17 cellular contexts compared by ENCODE assay signal in genomic region chr7:52018680-52019054, GRCh38.
"Had no signal": no experiment of that assay in that cellular context is flagged by ENCODE, and none has a peak within 500 bp of the region (broad histone marks: within the 10 kb centered on the region; RNA-seq: fewer than 3 reads in every experiment).

No MANE protein-coding gene starts in this region.

- H3K4me1 ChIP-seq: gastrocnemius medialis, pancreas had no signal

- H3K9me3 ChIP-seq: gastrocnemius medialis, pancreas, thoracic aorta had no signal

- H3K27ac ChIP-seq: cardiac muscle cell, epithelial cell of prostate, gastrocnemius medialis, pancreas, thoracic aorta had no signal

- H3K36me3 ChIP-seq: cardiac muscle cell, gastrocnemius medialis, pancreas, thoracic aorta had no signal

- H3K27ac Mint-ChIP-seq: activated naive CD4-positive, alpha-beta T cell treated with anti-CD3 and anti-CD28 coated beads, Interleukin-2, amount 10 ng/mL, durations not matched to agents 7 days and 5 days; activated T-helper 2 cell treated with anti-CD3 and anti-CD28 coated beads, Interferon-gamma antibody, Interleukin-2, Interleukin-4, amounts not matched to agents 10 μg/mL and 5 μg/mL and 100 μg/mL, durations not matched to agents 14 hours and 24 hours and 36 hours had no signal

- ATAC-seq: gastrocnemius medialis, left ventricle myocardium superior had no signal

- H3K36me3 Mint-ChIP-seq: activated naive CD4-positive, alpha-beta T cell treated with anti-CD3 and anti-CD28 coated beads, Interleukin-2, amount 10 ng/mL, durations not matched to agents 7 days and 5 days had no signal

- H3K79me2 ChIP-seq: hepatocyte had no signal

- H3K9me3 Mint-ChIP-seq: neural crest cell had no signal

- H3K4me1 Mint-ChIP-seq: activated naive CD4-positive, alpha-beta T cell treated with anti-CD3 and anti-CD28 coated beads, Interleukin-2, amount 10 ng/mL, durations not matched to agents 7 days and 5 days; stimulated activated naive CD8-positive, alpha-beta T cell treated with anti-CD3 and anti-CD28 coated beads, Interleukin-15, amount 100 ng/mL, for 72 hours had no signal

- H3K4me3 ChIP-seq: cardiac muscle cell, gastrocnemius medialis, hepatocyte, pancreas, thoracic aorta had no signal

- DNase-seq: activated CD8-positive, alpha-beta memory T cell treated with anti-CD3 and anti-CD28 coated beads for 24 hours; activated T-cell treated with anti-CD3 and anti-CD28 coated beads for 4 hours; effector memory CD4-positive, alpha-beta T cell; gastrocnemius medialis; kidney; left ventricle myocardium superior; stimulated activated CD4-positive, alpha-beta T cell treated with anti-CD3 and anti-CD28 coated beads, Interleukin-4, amount 100 ng/mL, for 4 hours; T-helper 9 cell had no signal

- H3K4me3 Mint-ChIP-seq: activated naive CD4-positive, alpha-beta T cell treated with anti-CD3 and anti-CD28 coated beads, Interleukin-2, amount 10 ng/mL, durations not matched to agents 7 days and 5 days; neural crest cell had no signal

- H3K27me3 ChIP-seq: cardiac muscle cell, gastrocnemius medialis, hepatocyte, pancreas had no signal

- H3K27me3 Mint-ChIP-seq: activated naive CD4-positive, alpha-beta T cell treated with anti-CD3 and anti-CD28 coated beads, Interleukin-2, amount 10 ng/mL, durations not matched to agents 7 days and 5 days; stimulated activated naive CD8-positive, alpha-beta T cell treated with anti-CD3 and anti-CD28 coated beads, Interleukin-15, amount 100 ng/mL, for 72 hours had no signal
